1 cellular context compared by ENCODE assay signal in genomic region chr1:17236779-17237601, GRCh38.
A peak's percentile ranks its signal among the peaks of the same experiment; 100 is the strongest.
TF ChIP-seq lines count a peak whose summit lies in the region.

No MANE protein-coding gene starts in this region.

TF ChIP-seq in HEK293, 187 proteins besides CTCF, POLR2A, EP300 and RAD21 (continued from another document and continues in another):
- TF ChIP-seq ZSCAN5A (tag by site-specific recombination; IDR thresholded peaks at IDR 0.05) (peak; percentile 67), ZBTB7A (tag by site-specific recombination; IDR thresholded peaks at IDR 0.05; ENCODE audit: low read depth) (no peak), ZXDB (tag by site-specific recombination; IDR thresholded peaks at IDR 0.05) (peak; percentile 61), ZNF416 (tag by site-specific recombination; IDR thresholded peaks at IDR 0.05) (no peak), ZNF426 (tag by site-specific recombination; IDR thresholded peaks at IDR 0.05) (no peak), ZBTB17 (tag by site-specific recombination; IDR thresholded peaks at IDR 0.05) (peak; percentile 71), HOXC10 (CRISPR knock-in tag; IDR thresholded peaks at IDR 0.05) (no peak), FEZF1 (tag by site-specific recombination; IDR thresholded peaks at IDR 0.05) (peak; percentile 54; the same call in 1 of the 2 replicates), HOXD13 (CRISPR knock-in tag; IDR thresholded peaks at IDR 0.05; ENCODE audit: borderline replicate concordance) (no peak), ZNF768 (tag by site-specific recombination; IDR thresholded peaks at IDR 0.05) (peak; percentile 40; the same call in 1 of the 2 replicates), ZNF366 (tag by site-specific recombination; conservative IDR thresholded peaks at IDR 0.05) (peak; percentile 96), ZEB2 (tag by site-specific recombination; IDR thresholded peaks at IDR 0.05) (peak; percentile 59), ZNF311 (tag by site-specific recombination; IDR thresholded peaks at IDR 0.05; ENCODE audit: borderline replicate concordance) (no peak), ZNF121 (tag by site-specific recombination; IDR thresholded peaks at IDR 0.05) (peak; percentile 82), ZNF639 (tag by site-specific recombination; IDR thresholded peaks at IDR 0.05) (peak; percentile 83), KLF16 (tag by site-specific recombination; IDR thresholded peaks at IDR 0.05) (peak; percentile 54; the same call in 1 of the 2 replicates), MYNN (tag by site-specific recombination; IDR thresholded peaks at IDR 0.05; ENCODE audit: borderline replicate concordance) (no peak), ZBTB21 (tag by site-specific recombination; IDR thresholded peaks at IDR 0.05) (0 out of 2 replicates have a peak, but pooled peaks have one; percentile 13), BCL11A (tag by site-specific recombination; IDR thresholded peaks at IDR 0.05; ENCODE audit: low read depth) (0 out of 2 replicates have a peak, but pooled peaks have one; percentile 65), ZNF449 (tag by site-specific recombination; IDR thresholded peaks at IDR 0.05) (no peak; the same call in 1 of the 2 replicates), ZNF660 (tag by site-specific recombination; IDR thresholded peaks at IDR 0.05) (peak; percentile 76; the same call in 1 of the 2 replicates), BCL11B (tag by site-specific recombination; IDR thresholded peaks at IDR 0.05; ENCODE audit: low read depth) (peak; percentile 74; the same call in 1 of the 2 replicates), ZNF223 (tag by site-specific recombination; IDR thresholded peaks at IDR 0.05) (peak; percentile 85), ZSCAN23 (tag by site-specific recombination; IDR thresholded peaks at IDR 0.05) (peak; percentile 31; the same call in 1 of the 2 replicates), ZNF776 (tag by site-specific recombination; IDR thresholded peaks at IDR 0.05; ENCODE audit: borderline replicate concordance) (no peak), ZNF133 (tag by site-specific recombination; IDR thresholded peaks at IDR 0.05) (no peak), ZNF214 (tag by site-specific recombination; IDR thresholded peaks at IDR 0.05; ENCODE audit: borderline replicate concordance) (no peak), MZF1 (tag by site-specific recombination; IDR thresholded peaks at IDR 0.05; ENCODE audit: borderline replicate concordance) (peak; percentile 48; the same call in 1 of the 2 replicates), ZNF211 (tag by site-specific recombination; IDR thresholded peaks at IDR 0.05; ENCODE audit: low read depth) (no peak), ZBTB8A (tag by site-specific recombination; IDR thresholded peaks at IDR 0.05) (peak; percentile 57), ZNF843 (tag by site-specific recombination; IDR thresholded peaks at IDR 0.05) (peak; percentile 56; the same call in 1 of the 2 replicates), OSR2 (tag by site-specific recombination; IDR thresholded peaks at IDR 0.05) (0 out of 2 replicates have a peak, but pooled peaks have one; percentile 6), ZNF792 (tag by site-specific recombination; IDR thresholded peaks at IDR 0.05) (peak; percentile 98), IKZF3 (tag by site-specific recombination; IDR thresholded peaks at IDR 0.05) (0 out of 2 replicates have a peak, but pooled peaks have one; percentile 23), WT1 (tag by site-specific recombination; IDR thresholded peaks at IDR 0.05) (peak; percentile 72), ZNF24 (tag by site-specific recombination; IDR thresholded peaks at IDR 0.05) (peak; percentile 94), ZNF629 (tag by site-specific recombination; IDR thresholded peaks at IDR 0.05) (peak; percentile 72), ZNF501 (tag by site-specific recombination; IDR thresholded peaks at IDR 0.05) (peak; percentile 90), ZNF623 (tag by site-specific recombination; IDR thresholded peaks at IDR 0.05) (peak; percentile 100)
- TF ChIP-seq, protein P1, sequence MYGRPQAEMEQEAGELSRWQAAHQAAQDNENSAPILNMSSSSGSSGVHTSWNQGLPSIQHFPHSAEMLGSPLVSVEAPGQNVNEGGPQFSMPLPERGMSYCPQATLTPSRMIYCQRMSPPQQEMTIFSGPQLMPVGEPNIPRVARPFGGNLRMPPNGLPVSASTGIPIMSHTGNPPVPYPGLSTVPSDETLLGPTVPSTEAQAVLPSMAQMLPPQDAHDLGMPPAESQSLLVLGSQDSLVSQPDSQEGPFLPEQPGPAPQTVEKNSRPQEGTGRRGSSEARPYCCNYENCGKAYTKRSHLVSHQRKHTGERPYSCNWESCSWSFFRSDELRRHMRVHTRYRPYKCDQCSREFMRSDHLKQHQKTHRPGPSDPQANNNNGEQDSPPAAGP (tag by site-specific recombination; IDR thresholded peaks at IDR 0.05) = peak; percentile 89
- TF ChIP-seq, protein P2, sequence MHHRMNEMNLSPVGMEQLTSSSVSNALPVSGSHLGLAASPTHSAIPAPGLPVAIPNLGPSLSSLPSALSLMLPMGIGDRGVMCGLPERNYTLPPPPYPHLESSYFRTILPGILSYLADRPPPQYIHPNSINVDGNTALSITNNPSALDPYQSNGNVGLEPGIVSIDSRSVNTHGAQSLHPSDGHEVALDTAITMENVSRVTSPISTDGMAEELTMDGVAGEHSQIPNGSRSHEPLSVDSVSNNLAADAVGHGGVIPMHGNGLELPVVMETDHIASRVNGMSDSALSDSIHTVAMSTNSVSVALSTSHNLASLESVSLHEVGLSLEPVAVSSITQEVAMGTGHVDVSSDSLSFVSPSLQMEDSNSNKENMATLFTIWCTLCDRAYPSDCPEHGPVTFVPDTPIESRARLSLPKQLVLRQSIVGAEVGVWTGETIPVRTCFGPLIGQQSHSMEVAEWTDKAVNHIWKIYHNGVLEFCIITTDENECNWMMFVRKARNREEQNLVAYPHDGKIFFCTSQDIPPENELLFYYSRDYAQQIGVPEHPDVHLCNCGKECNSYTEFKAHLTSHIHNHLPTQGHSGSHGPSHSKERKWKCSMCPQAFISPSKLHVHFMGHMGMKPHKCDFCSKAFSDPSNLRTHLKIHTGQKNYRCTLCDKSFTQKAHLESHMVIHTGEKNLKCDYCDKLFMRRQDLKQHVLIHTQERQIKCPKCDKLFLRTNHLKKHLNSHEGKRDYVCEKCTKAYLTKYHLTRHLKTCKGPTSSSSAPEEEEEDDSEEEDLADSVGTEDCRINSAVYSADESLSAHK (tag by site-specific recombination; IDR thresholded peaks at IDR 0.05) = peak; percentile 71
- TF ChIP-seq, protein P3, sequence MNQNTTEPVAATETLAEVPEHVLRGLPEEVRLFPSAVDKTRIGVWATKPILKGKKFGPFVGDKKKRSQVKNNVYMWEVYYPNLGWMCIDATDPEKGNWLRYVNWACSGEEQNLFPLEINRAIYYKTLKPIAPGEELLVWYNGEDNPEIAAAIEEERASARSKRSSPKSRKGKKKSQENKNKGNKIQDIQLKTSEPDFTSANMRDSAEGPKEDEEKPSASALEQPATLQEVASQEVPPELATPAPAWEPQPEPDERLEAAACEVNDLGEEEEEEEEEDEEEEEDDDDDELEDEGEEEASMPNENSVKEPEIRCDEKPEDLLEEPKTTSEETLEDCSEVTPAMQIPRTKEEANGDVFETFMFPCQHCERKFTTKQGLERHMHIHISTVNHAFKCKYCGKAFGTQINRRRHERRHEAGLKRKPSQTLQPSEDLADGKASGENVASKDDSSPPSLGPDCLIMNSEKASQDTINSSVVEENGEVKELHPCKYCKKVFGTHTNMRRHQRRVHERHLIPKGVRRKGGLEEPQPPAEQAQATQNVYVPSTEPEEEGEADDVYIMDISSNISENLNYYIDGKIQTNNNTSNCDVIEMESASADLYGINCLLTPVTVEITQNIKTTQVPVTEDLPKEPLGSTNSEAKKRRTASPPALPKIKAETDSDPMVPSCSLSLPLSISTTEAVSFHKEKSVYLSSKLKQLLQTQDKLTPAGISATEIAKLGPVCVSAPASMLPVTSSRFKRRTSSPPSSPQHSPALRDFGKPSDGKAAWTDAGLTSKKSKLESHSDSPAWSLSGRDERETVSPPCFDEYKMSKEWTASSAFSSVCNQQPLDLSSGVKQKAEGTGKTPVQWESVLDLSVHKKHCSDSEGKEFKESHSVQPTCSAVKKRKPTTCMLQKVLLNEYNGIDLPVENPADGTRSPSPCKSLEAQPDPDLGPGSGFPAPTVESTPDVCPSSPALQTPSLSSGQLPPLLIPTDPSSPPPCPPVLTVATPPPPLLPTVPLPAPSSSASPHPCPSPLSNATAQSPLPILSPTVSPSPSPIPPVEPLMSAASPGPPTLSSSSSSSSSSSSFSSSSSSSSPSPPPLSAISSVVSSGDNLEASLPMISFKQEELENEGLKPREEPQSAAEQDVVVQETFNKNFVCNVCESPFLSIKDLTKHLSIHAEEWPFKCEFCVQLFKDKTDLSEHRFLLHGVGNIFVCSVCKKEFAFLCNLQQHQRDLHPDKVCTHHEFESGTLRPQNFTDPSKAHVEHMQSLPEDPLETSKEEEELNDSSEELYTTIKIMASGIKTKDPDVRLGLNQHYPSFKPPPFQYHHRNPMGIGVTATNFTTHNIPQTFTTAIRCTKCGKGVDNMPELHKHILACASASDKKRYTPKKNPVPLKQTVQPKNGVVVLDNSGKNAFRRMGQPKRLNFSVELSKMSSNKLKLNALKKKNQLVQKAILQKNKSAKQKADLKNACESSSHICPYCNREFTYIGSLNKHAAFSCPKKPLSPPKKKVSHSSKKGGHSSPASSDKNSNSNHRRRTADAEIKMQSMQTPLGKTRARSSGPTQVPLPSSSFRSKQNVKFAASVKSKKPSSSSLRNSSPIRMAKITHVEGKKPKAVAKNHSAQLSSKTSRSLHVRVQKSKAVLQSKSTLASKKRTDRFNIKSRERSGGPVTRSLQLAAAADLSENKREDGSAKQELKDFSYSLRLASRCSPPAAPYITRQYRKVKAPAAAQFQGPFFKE (tag by site-specific recombination; IDR thresholded peaks at IDR 0.05; ENCODE audit: borderline replicate concordance) = no peak
- TF ChIP-seq, protein P4, sequence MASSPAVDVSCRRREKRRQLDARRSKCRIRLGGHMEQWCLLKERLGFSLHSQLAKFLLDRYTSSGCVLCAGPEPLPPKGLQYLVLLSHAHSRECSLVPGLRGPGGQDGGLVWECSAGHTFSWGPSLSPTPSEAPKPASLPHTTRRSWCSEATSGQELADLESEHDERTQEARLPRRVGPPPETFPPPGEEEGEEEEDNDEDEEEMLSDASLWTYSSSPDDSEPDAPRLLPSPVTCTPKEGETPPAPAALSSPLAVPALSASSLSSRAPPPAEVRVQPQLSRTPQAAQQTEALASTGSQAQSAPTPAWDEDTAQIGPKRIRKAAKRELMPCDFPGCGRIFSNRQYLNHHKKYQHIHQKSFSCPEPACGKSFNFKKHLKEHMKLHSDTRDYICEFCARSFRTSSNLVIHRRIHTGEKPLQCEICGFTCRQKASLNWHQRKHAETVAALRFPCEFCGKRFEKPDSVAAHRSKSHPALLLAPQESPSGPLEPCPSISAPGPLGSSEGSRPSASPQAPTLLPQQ (tag by site-specific recombination; IDR thresholded peaks at IDR 0.05) = no peak
- TF ChIP-seq, protein P5, sequence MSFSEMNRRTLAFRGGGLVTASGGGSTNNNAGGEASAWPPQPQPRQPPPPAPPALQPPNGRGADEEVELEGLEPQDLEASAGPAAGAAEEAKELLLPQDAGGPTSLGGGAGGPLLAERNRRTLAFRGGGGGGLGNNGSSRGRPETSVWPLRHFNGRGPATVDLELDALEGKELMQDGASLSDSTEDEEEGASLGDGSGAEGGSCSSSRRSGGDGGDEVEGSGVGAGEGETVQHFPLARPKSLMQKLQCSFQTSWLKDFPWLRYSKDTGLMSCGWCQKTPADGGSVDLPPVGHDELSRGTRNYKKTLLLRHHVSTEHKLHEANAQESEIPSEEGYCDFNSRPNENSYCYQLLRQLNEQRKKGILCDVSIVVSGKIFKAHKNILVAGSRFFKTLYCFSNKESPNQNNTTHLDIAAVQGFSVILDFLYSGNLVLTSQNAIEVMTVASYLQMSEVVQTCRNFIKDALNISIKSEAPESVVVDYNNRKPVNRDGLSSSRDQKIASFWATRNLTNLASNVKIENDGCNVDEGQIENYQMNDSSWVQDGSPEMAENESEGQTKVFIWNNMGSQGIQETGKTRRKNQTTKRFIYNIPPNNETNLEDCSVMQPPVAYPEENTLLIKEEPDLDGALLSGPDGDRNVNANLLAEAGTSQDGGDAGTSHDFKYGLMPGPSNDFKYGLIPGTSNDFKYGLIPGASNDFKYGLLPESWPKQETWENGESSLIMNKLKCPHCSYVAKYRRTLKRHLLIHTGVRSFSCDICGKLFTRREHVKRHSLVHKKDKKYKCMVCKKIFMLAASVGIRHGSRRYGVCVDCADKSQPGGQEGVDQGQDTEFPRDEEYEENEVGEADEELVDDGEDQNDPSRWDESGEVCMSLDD (tag by site-specific recombination; IDR thresholded peaks at IDR 0.05) = peak; percentile 77
- TF ChIP-seq, protein P6, sequence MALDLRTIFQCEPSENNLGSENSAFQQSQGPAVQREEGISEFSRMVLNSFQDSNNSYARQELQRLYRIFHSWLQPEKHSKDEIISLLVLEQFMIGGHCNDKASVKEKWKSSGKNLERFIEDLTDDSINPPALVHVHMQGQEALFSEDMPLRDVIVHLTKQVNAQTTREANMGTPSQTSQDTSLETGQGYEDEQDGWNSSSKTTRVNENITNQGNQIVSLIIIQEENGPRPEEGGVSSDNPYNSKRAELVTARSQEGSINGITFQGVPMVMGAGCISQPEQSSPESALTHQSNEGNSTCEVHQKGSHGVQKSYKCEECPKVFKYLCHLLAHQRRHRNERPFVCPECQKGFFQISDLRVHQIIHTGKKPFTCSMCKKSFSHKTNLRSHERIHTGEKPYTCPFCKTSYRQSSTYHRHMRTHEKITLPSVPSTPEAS (tag by site-specific recombination; IDR thresholded peaks at IDR 0.05) = peak; percentile 64
